ENCODE assay signal across 18 cellular contexts in genomic region chr6:166364480-166364879, GRCh38. TPM values are rescaled to one million over a fixed set of nuclear protein-coding genes. Genes with fewer than 3 reads are reported as not detected.
A peak's percentile ranks its signal among the peaks of the same experiment; 100 is the strongest.
DNase-seq lines count a peak whose midpoint lies in the region; ATAC-seq and TF ChIP-seq lines count a peak whose summit lies in the region.
"Had no signal": no experiment of that assay in that cellular context is flagged by ENCODE, and none has a peak within 500 bp of the region (broad histone marks: within the 10 kb centered on the region; RNA-seq: fewer than 3 reads in every experiment).

No MANE protein-coding gene starts in this region.

- DNase-seq in SK-MEL-5 (ENCODE audit: low read depth, low spot score) = peak; percentile 15
- peak; percentile 86 for DNase-seq in foreskin melanocyte
- peak; percentile 80 for DNase-seq in medulla oblongata (ENCODE audit: extremely low spot score)
- no peak for DNase-seq in omental fat pad (ENCODE audit: low spot score)
- no peak for DNase-seq in effector memory CD4-positive, alpha-beta T cell
- DNase-seq: activated CD4-positive, alpha-beta T cell treated with anti-CD3 and anti-CD28 coated beads for 1 hour; activated gamma-delta T cell treated with Interleukin-2 at 50 U/mL for 16 hours; NCI-H1436; right lobe of liver; SHP77; testis had no signal

- no peaks in the 10 kb centered on the region for H3K9me3 ChIP-seq in stomach smooth muscle (ENCODE audit: control insufficient read depth in 2 of 2, low read length in 2 of 2)
- no peaks in the 10 kb centered on the region for H3K9me3 ChIP-seq in effector memory CD4-positive, alpha-beta T cell (ENCODE audit: control insufficient read depth, low read length)
- H3K9me3 ChIP-seq: right lobe of liver, testis had no signal

- H3K4me1 ChIP-seq in stomach smooth muscle (ENCODE audit: control insufficient read depth, insufficient read depth, low read length) = peaks cover 7% of the 10 kb centered on the region
- no peaks in the 10 kb centered on the region for H3K4me1 ChIP-seq in effector memory CD4-positive, alpha-beta T cell (ENCODE audit: control insufficient read depth, insufficient read depth, low read length, poor library complexity, severe bottlenecking)

- H3K9ac ChIP-seq in stomach smooth muscle (ENCODE audit: low read length in 2 of 2) = no peak overlapping the region

- peak overlapping the region; percentile 26 for H3K27ac ChIP-seq in stomach smooth muscle (ENCODE audit: low read length)
- no peak overlapping the region for H3K27ac ChIP-seq in effector memory CD4-positive, alpha-beta T cell (ENCODE audit: insufficient read depth, low read length, poor library complexity, severe bottlenecking)
- H3K27ac ChIP-seq: right lobe of liver had no signal

- H3K36me3 ChIP-seq in stomach smooth muscle (ENCODE audit: control insufficient read depth in 2 of 2, insufficient read depth in 2 of 2, low read length in 2 of 2) = peaks cover 2 to 10% of the 10 kb centered on the region in 2 donors
- peaks cover 14% of the 10 kb centered on the region for H3K36me3 ChIP-seq in effector memory CD4-positive, alpha-beta T cell (ENCODE audit: control insufficient read depth, insufficient read depth, low read length)

- in situ Hi-C loops in SK-MEL-5 (cut with HindIII; ENCODE audit: low pct_unique_long_range_greater_than_20kb, low sequenced_read_pairs) = no loop called here

- peak overlapping the region in 1 of 2 donors; percentile 23 for H3K4me3 ChIP-seq in stomach smooth muscle (ENCODE audit: low read length in 2 of 2)
- H3K4me3 ChIP-seq in effector memory CD4-positive, alpha-beta T cell (ENCODE audit: insufficient read depth, low read depth, low read length, poor library complexity, severe bottlenecking) = no peak overlapping the region
- H3K4me3 ChIP-seq: right lobe of liver, testis had no signal

- H3K27me3 ChIP-seq in stomach smooth muscle (ENCODE audit: control insufficient read depth in 1 of 2, insufficient read depth in 2 of 2, low read length in 2 of 2) = no peaks in the 10 kb centered on the region
- no peaks in the 10 kb centered on the region for H3K27me3 ChIP-seq in effector memory CD4-positive, alpha-beta T cell (replicated peaks; ENCODE audit: control insufficient read depth, insufficient read depth, low read length, poor library complexity, severe bottlenecking)
- H3K27me3 ChIP-seq: right lobe of liver, testis had no signal

- no peak for ATAC-seq in omental fat pad (ENCODE audit: low FRiP score)
- ATAC-seq in HG02798 (IDR thresholded peaks at IDR 0.05; ENCODE audit: poor library complexity, unreplicated experiment) = no peak
- no peak for ATAC-seq in HG02840 (IDR thresholded peaks at IDR 0.05; ENCODE audit: low FRiP score, unreplicated experiment)
- ATAC-seq: right lobe of liver had no signal

- no peak for TF ChIP-seq CTCF in omental fat pad (IDR thresholded peaks at IDR 0.05)

RNA-seq across cellular contexts. Expression of gene MPC1, which starts 18.3 kb away (rescaled TPM):
- total RNA-seq in SK-MEL-5 (2014; rRNA removed; shearing (Covaris generic)) = 30.3 and 34.6 TPM in 2 replicates
- polyA plus RNA-seq in SK-MEL-5 (2015; cell fraction: cytosol; rRNA removed) = 19.4 and 20.2 TPM in 2 replicates
- polyA plus RNA-seq in SK-MEL-5 (2015; cell fraction: nucleus; rRNA removed) = 24.7 and 25.0 TPM in 2 replicates
- total RNA-seq in omental fat pad = 10 to 100 TPM; 33.4 to 99.4 (median 58.8) TPM

RNA-seq across cellular contexts. Expression of gene SFT2D1, which starts 22.1 kb away (rescaled TPM):
- total RNA-seq in SK-MEL-5 (2014; rRNA removed; shearing (Covaris generic)) = 46.3 and 49.9 TPM in 2 replicates
- polyA plus RNA-seq in SK-MEL-5 (2015; cell fraction: cytosol; rRNA removed) = 52.3 and 78.1 TPM in 2 replicates
- 63.3 and 81.8 TPM in 2 replicates for polyA plus RNA-seq in SK-MEL-5 (2015; cell fraction: nucleus; rRNA removed)
- total RNA-seq in omental fat pad = 10 to 100 TPM; 40.0 to 63.7 (median 53.8) TPM

RNA-seq across cellular contexts. Expression of gene PRR18, which starts 56.3 kb away (rescaled TPM):
- total RNA-seq in SK-MEL-5 (2014; rRNA removed; shearing (Covaris generic)) = not detected in 2 replicates
- polyA plus RNA-seq in SK-MEL-5 (2015; cell fraction: cytosol; rRNA removed) = not detected in 2 replicates
- polyA plus RNA-seq in SK-MEL-5 (2015; cell fraction: nucleus; rRNA removed) = not detected in 2 replicates
- under 1 TPM in 3 of 4 donors, not detected in 1; 0.37 to 0.63 (median 0.38) TPM for total RNA-seq in omental fat pad
- total RNA-seq: dermis microvascular lymphatic vessel endothelial cell, LHCN-M2, lung microvascular endothelial cell had no signal
- polyA plus RNA-seq: neural cell had no signal

Comparison
In these comparisons a context has a peak if more than half of its experiments do, and no peak if none do; other contexts are left out.
1. DNase-seq: peak in SK-MEL-5 (single experiment), foreskin melanocyte (single experiment) and medulla oblongata (single experiment); none in omental fat pad (single experiment) and effector memory CD4-positive, alpha-beta T cell (0 of 3).